Comparison of ENCODE assay signal across 1 cellular context in genomic region chr20:50092436-50092835, GRCh38.
TF ChIP-seq lines count a peak whose summit lies in the region.

No MANE protein-coding gene starts in this region.

TF ChIP-seq in HCT116, 20 proteins besides CTCF, POLR2A, EP300 and RAD21 (continued from another document):
- TF ChIP-seq, protein P1, sequence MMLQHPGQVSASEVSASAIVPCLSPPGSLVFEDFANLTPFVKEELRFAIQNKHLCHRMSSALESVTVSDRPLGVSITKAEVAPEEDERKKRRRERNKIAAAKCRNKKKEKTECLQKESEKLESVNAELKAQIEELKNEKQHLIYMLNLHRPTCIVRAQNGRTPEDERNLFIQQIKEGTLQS (IDR thresholded peaks at IDR 0.05), result no peak
- no peak for TF ChIP-seq JUND (IDR thresholded peaks at IDR 0.05)
